Comparison of ENCODE assay signal across 17 cellular contexts in genomic region chr7:3597243-3597642, GRCh38.
A peak's percentile ranks its signal among the peaks of the same experiment; 100 is the strongest.
DNase-seq lines count a peak whose midpoint lies in the region; ATAC-seq and TF ChIP-seq lines count a peak whose summit lies in the region.
"Had no signal": no experiment of that assay in that cellular context is flagged by ENCODE, and none has a peak within 500 bp of the region (broad histone marks: within the 10 kb centered on the region; RNA-seq: fewer than 3 reads in every experiment).

No MANE protein-coding gene starts in this region.

- TF ChIP-seq CTCF in OCI-LY3 (IDR thresholded peaks at IDR 0.05; ENCODE audit: low read depth, low read length) (no peak), chondrocyte (IDR thresholded peaks at IDR 0.05) (no peak)

- H3K4me3 Mint-ChIP-seq in naive thymus-derived CD4-positive, alpha-beta T cell: peak overlapping the region in 1 of 10 donors; percentile 26
- no peak overlapping the region for H3K4me3 Mint-ChIP-seq in chondrocyte (ENCODE audit: unreplicated experiment)
- H3K4me3 Mint-ChIP-seq: activated naive CD8-positive, alpha-beta T cell; CD4-positive, CD25-positive, alpha-beta regulatory T cell had no signal

- peaks cover 0 to 3% (median 0%) of the 10 kb centered on the region in 11 donors for H3K9me3 Mint-ChIP-seq in naive thymus-derived CD4-positive, alpha-beta T cell
- H3K9me3 Mint-ChIP-seq in chondrocyte (ENCODE audit: low read depth): peaks cover 3% of the 10 kb centered on the region

- no peaks in the 10 kb centered on the region for H3K79me2 ChIP-seq in OCI-LY3 (ENCODE audit: low read length)

- peak overlapping the region; percentile 37 for H3K4me2 ChIP-seq in OCI-LY3 (ENCODE audit: low read length)
- H3K4me2 ChIP-seq: SK-N-SH had no signal

- intact Hi-C loops in naive thymus-derived CD4-positive, alpha-beta T cell (cut with micrococcal nuclease): no loop called here

- peaks cover 8% of the 10 kb centered on the region for H3K4me1 ChIP-seq in OCI-LY3 (ENCODE audit: low read length)
- no peaks in the 10 kb centered on the region for H3K4me1 ChIP-seq in naive thymus-derived CD4-positive, alpha-beta T cell (ENCODE audit: control insufficient read depth in 2 of 2, insufficient read depth in 2 of 2, low read length in 2 of 2)

- H3K27me3 ChIP-seq in OCI-LY3 (ENCODE audit: low read depth, low read length): no peaks in the 10 kb centered on the region
- H3K27me3 ChIP-seq in naive thymus-derived CD4-positive, alpha-beta T cell (ENCODE audit: control insufficient read depth in 2 of 2, insufficient read depth in 2 of 2, low read length in 2 of 2): no peaks in the 10 kb centered on the region

- H3K27ac Mint-ChIP-seq in naive thymus-derived CD4-positive, alpha-beta T cell: no peak overlapping the region
- no peak overlapping the region for H3K27ac Mint-ChIP-seq in chondrocyte (ENCODE audit: unreplicated experiment)
- H3K27ac Mint-ChIP-seq: activated naive CD8-positive, alpha-beta T cell; CD4-positive, CD25-positive, alpha-beta regulatory T cell had no signal

- H3K27me3 Mint-ChIP-seq in naive thymus-derived CD4-positive, alpha-beta T cell: peaks cover 0 to 2% (median 0%) of the 10 kb centered on the region in 5 donors
- H3K27me3 Mint-ChIP-seq in chondrocyte (ENCODE audit: low read depth): no peaks in the 10 kb centered on the region
- H3K27me3 Mint-ChIP-seq: activated naive CD8-positive, alpha-beta T cell had no signal

- POLR2A ChIA-PET in naive thymus-derived CD4-positive, alpha-beta T cell (lab: Charles Lee): no interaction called here

- no peaks in the 10 kb centered on the region for H3K36me3 Mint-ChIP-seq in naive thymus-derived CD4-positive, alpha-beta T cell
- no peaks in the 10 kb centered on the region for H3K36me3 Mint-ChIP-seq in chondrocyte (ENCODE audit: low read depth)
- H3K36me3 Mint-ChIP-seq: activated naive CD8-positive, alpha-beta T cell; CD4-positive, CD25-positive, alpha-beta regulatory T cell had no signal

- H3K9ac ChIP-seq in OCI-LY3 (ENCODE audit: low read length): no peak overlapping the region
- H3K9ac ChIP-seq: SK-N-SH had no signal

- peak overlapping the region; percentile 73 for H3K27ac ChIP-seq in OCI-LY3 (ENCODE audit: low read length)
- H3K27ac ChIP-seq in naive thymus-derived CD4-positive, alpha-beta T cell (ENCODE audit: low read depth, low read length): no peak overlapping the region

- no peak for DNase-seq in naive thymus-derived CD4-positive, alpha-beta T cell
- DNase-seq in chondrocyte (ENCODE audit: low spot score) (no peak), ecto neural progenitor cell (ENCODE audit: low spot score) (no peak)
- no peak for DNase-seq in stimulated activated CD4-positive, alpha-beta T cell treated with anti-CD3 and anti-CD28 coated beads, Interleukin-2, amount 100 ng/mL, for 24 hours
- DNase-seq: CD4-positive, CD25-positive, alpha-beta regulatory T cell; cerebellar nuclear complex; left ventricle myocardium superior; NCI-H1694; NCI-H82; SK-N-SH had no signal

- H3K9me3 ChIP-seq in OCI-LY3 (ENCODE audit: insufficient read depth, low read length): peaks cover 8% of the 10 kb centered on the region; the same call in 1 of the 2 replicates
- no peaks in the 10 kb centered on the region for H3K9me3 ChIP-seq in naive thymus-derived CD4-positive, alpha-beta T cell (ENCODE audit: control insufficient read depth in 2 of 3, low read length in 3 of 3)
- H3K9me3 ChIP-seq: SK-N-SH had no signal

- H3K4me1 Mint-ChIP-seq in naive thymus-derived CD4-positive, alpha-beta T cell: peaks cover 0 to 15% (median 5%) of the 10 kb centered on the region in 7 donors
- peaks cover 2% of the 10 kb centered on the region for H3K4me1 Mint-ChIP-seq in chondrocyte (ENCODE audit: low read depth)
- H3K4me1 Mint-ChIP-seq: CD4-positive, CD25-positive, alpha-beta regulatory T cell had no signal

- H3K36me3 ChIP-seq in OCI-LY3 (replicated peaks; ENCODE audit: low read depth, low read length): no peaks in the 10 kb centered on the region
- no peaks in the 10 kb centered on the region for H3K36me3 ChIP-seq in naive thymus-derived CD4-positive, alpha-beta T cell (ENCODE audit: control insufficient read depth in 2 of 3, insufficient read depth in 3 of 3, low read length in 3 of 3)

- ATAC-seq in GM19467 (IDR thresholded peaks at IDR 0.05; ENCODE audit: unreplicated experiment): peak; percentile 61
- ATAC-seq in HG03196 (IDR thresholded peaks at IDR 0.05; ENCODE audit: unreplicated experiment): peak; percentile 46
- ATAC-seq in naive thymus-derived CD4-positive, alpha-beta T cell: peak; percentile 44
- no peak for ATAC-seq in HG02970 (IDR thresholded peaks at IDR 0.05; ENCODE audit: low FRiP score, unreplicated experiment)
- ATAC-seq: esophagus mucosa, left ventricle myocardium superior, sciatic nerve had no signal

- no peak overlapping the region for H2AFZ ChIP-seq in OCI-LY3 (ENCODE audit: low read depth, low read length)

- H3K4me3 ChIP-seq in OCI-LY3 (ENCODE audit: low read length): peak overlapping the region; percentile 11; the same call in 1 of the 2 replicates
- H3K4me3 ChIP-seq in naive thymus-derived CD4-positive, alpha-beta T cell (ENCODE audit: low read length): no peak overlapping the region

- no peaks in the 10 kb centered on the region for H4K20me1 ChIP-seq in OCI-LY3 (ENCODE audit: insufficient read depth, low read length)

- CTCF ChIA-PET in naive thymus-derived CD4-positive, alpha-beta T cell (lab: Charles Lee): interaction anchor here (0.6 kb wide), 1 partner anchor 224 kb away, joined by 3 read pairs; no protein-coding TSS in a partner anchor
